26 cellular contexts compared by ENCODE assay signal in genomic region chr11:76554767-76555166, GRCh38.
"Had no signal": no experiment of that assay in that cellular context is flagged by ENCODE, and none has a peak within 500 bp of the region (broad histone marks: within the 10 kb centered on the region; RNA-seq: fewer than 3 reads in every experiment).

No MANE protein-coding gene starts in this region.

- H3K27ac ChIP-seq: SK-N-MC had no signal

- ATAC-seq: activated naive CD4-positive, alpha-beta T cell treated with anti-CD3 and anti-CD28 coated beads, Interleukin-2, amount 50 U/mL, for 72 hours; activated naive CD8-positive, alpha-beta T cell treated with anti-CD3 and anti-CD28 coated beads, Interleukin-2, amount 50 U/mL, for 24 hours; activated T-cell treated with anti-CD3 and anti-CD28 coated beads, Interleukin-2, amount 50 U/mL, for 4 hours; T-cell had no signal

- H3K4me3 ChIP-seq: SK-N-MC had no signal

- FAIRE-seq: astrocyte, TTC549 had no signal

- DNase-seq: activated CD4-positive, alpha-beta memory T cell treated with anti-CD3 and anti-CD28 coated beads for 36 hours; activated CD4-positive, alpha-beta T cell treated with anti-CD3 and anti-CD28 coated beads, Interleukin-2, amount 10 ng/mL, durations not matched to agents 7 days and 5 days; activated CD4-positive, CD25-positive, alpha-beta regulatory T cell; activated CD8-positive, alpha-beta memory T cell treated with anti-CD3 and anti-CD28 coated beads for 24 hours; activated effector memory CD4-positive, alpha-beta T cell treated with anti-CD3 and anti-CD28 coated beads, Interleukin-2, amount 50 U/mL, for 16 hours; activated naive CD4-positive, alpha-beta T cell treated with Interleukin-2 at 50 U/mL for 16 hours; activated naive CD8-positive, alpha-beta T cell treated with anti-CD3 and anti-CD28 coated beads, Interleukin-2, amount 50 U/mL, for 24 hours; activated T-cell treated with anti-CD3 and anti-CD28 coated beads, Interleukin-2, amount 50 U/mL, for 4 hours; amniotic stem cell; Kasumi-1; KBM-7; NCI-H1048; NCI-H146; NCI-H187 treated with DMSO at 0.1 percent for 48 hours; NCI-H2081 treated with DMSO at 0.1 percent for 48 hours; NCI-H2171 treated with DMSO at 0.1 percent for 48 hours; NCI-H226; NCI-H526 treated with DMSO at 0.1 percent for 48 hours; NCI-H82; SIG-M5; T-cell; T1000 had no signal
